19 cellular contexts compared by ENCODE assay signal in genomic region chr3:26058774-26059455, GRCh38.
"Had no signal": no experiment of that assay in that cellular context is flagged by ENCODE, and none has a peak within 500 bp of the region (broad histone marks: within the 10 kb centered on the region; RNA-seq: fewer than 3 reads in every experiment).

No MANE protein-coding gene starts in this region.

- H3K4me3 Mint-ChIP-seq: activated CD4-positive, alpha-beta T cell treated with anti-CD3 and anti-CD28 coated beads, Interleukin-2, amount 10 ng/mL, durations not matched to agents 24 days and 14 days; activated naive CD8-positive, alpha-beta T cell; activated T-cell treated with anti-CD3 and anti-CD28 coated beads, Interleukin-2, amount 50 U/mL, for 72 hours; memory B cell; stimulated activated memory B cell treated with anti-CD40 and anti-IgM and Interleukin-4, amounts not matched to agents 10 μg/mL and 1 μg/mL and 100 μg/mL, for 72 hours had no signal

- H3K4me1 Mint-ChIP-seq: activated CD4-positive, alpha-beta T cell treated with anti-CD3 and anti-CD28 coated beads, Interleukin-2, amount 10 ng/mL, durations not matched to agents 24 days and 14 days; memory B cell; stimulated activated memory B cell treated with anti-CD40 and anti-IgM and Interleukin-4, amounts not matched to agents 10 μg/mL and 1 μg/mL and 100 μg/mL, for 72 hours had no signal

- H3K36me3 Mint-ChIP-seq: activated naive CD8-positive, alpha-beta T cell; memory B cell; stimulated activated memory B cell treated with anti-CD40 and anti-IgM and Interleukin-4, amounts not matched to agents 10 μg/mL and 1 μg/mL and 100 μg/mL, for 72 hours had no signal

- ATAC-seq: activated T-cell treated with anti-CD3 and anti-CD28 coated beads, Interleukin-2, amount 50 U/mL, for 72 hours; body of pancreas; gastrocnemius medialis; stimulated activated memory B cell treated with anti-CD40 and anti-IgM and Interleukin-4, amounts not matched to agents 10 μg/mL and 1 μg/mL and 100 μg/mL, for 72 hours had no signal

- H3K27ac Mint-ChIP-seq: activated CD4-positive, alpha-beta T cell treated with anti-CD3 and anti-CD28 coated beads, Interleukin-2, amount 10 ng/mL, durations not matched to agents 24 days and 14 days; activated naive CD8-positive, alpha-beta T cell; activated T-cell treated with anti-CD3 and anti-CD28 coated beads, Interleukin-2, amount 50 U/mL, for 72 hours; memory B cell; stimulated activated memory B cell treated with anti-CD40 and anti-IgM and Interleukin-4, amounts not matched to agents 10 μg/mL and 1 μg/mL and 100 μg/mL, for 72 hours had no signal

- H3K27me3 Mint-ChIP-seq: activated CD4-positive, alpha-beta T cell treated with anti-CD3 and anti-CD28 coated beads, Interleukin-2, amount 10 ng/mL, durations not matched to agents 24 days and 14 days; activated naive CD8-positive, alpha-beta T cell; memory B cell; stimulated activated memory B cell treated with anti-CD40 and anti-IgM and Interleukin-4, amounts not matched to agents 10 μg/mL and 1 μg/mL and 100 μg/mL, for 72 hours had no signal

- H3K9me3 Mint-ChIP-seq: activated CD4-positive, alpha-beta T cell treated with anti-CD3 and anti-CD28 coated beads, Interleukin-2, amount 10 ng/mL, durations not matched to agents 24 days and 14 days had no signal

- DNase-seq: activated CD4-positive, alpha-beta T cell treated with anti-CD3 and anti-CD28 coated beads, Interleukin-2, amount 10 ng/mL, durations not matched to agents 24 days and 14 days; activated CD4-positive, CD25-positive, alpha-beta regulatory T cell; activated CD8-positive, alpha-beta memory T cell treated with anti-CD3 and anti-CD28 coated beads, Interleukin-2, amount 50 U/mL, for 48 hours; activated gamma-delta T cell treated with Interleukin-2 at 50 U/mL for 16 hours; activated T-cell treated with anti-CD3 and anti-CD28 coated beads, Interleukin-2, amount 50 U/mL, for 72 hours; amniotic stem cell; body of pancreas; central memory CD4-positive, alpha-beta T cell; colonic mucosa; gastrocnemius medialis; islet precursor cell; left ventricle myocardium inferior; stimulated activated CD4-positive, alpha-beta T cell treated with anti-CD3 and anti-CD28 coated beads, Interleukin-2, amount 100 ng/mL, for 48 hours; T-helper 2 cell; thyroid gland; uterus had no signal
